ENCODE assay signal across 15 cellular contexts in the genomic region with DNA sequence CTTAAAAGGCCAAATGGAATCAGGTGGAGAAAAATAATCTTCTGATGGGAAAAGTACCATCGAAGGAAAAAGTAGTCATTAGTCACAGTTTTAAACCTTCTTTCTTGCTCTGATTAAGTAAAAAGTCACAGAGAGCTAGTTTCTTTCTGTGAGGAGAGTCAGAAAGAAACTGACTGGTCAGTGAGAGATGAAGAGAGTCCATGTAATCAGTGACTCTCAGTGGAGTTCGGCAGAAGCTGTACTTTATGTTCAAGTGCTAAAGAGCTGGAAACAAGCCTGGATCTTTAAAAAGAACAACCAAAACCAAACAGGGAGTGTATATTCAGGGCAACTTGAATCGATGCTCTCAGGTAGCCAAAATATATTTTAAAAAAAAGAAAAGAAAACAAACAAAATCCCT.
"Had no signal": no experiment of that assay in that cellular context is flagged by ENCODE, and none has a peak within 500 bp of the region (broad histone marks: within the 10 kb centered on the region; RNA-seq: fewer than 3 reads in every experiment).

No MANE protein-coding gene starts in this region.

- H3K27me3 ChIP-seq: ascending aorta had no signal

- H3K36me3 ChIP-seq: heart right ventricle had no signal

- FAIRE-seq: colon had no signal

- DNase-seq: activated gamma-delta T cell; activated naive CD8-positive, alpha-beta T cell treated with anti-CD3 and anti-CD28 coated beads, Interleukin-2, amount 10 ng/mL, durations not matched to agents 7 days and 5 days; effector CD4-positive, alpha-beta T cell; heart right ventricle; SW 1271; T-helper 9 cell had no signal

- ATAC-seq: foreskin keratinocyte, sciatic nerve had no signal

- H3K27ac ChIP-seq: ascending aorta, esophagus muscularis mucosa, foreskin keratinocyte, skin epidermis, tibial nerve, VCaP had no signal

- H3K4me3 ChIP-seq: ascending aorta, esophagus muscularis mucosa, heart right ventricle, mucosa of descending colon, skin epidermis, tibial nerve had no signal
